7 cellular contexts compared by ENCODE assay signal in the genomic region with DNA sequence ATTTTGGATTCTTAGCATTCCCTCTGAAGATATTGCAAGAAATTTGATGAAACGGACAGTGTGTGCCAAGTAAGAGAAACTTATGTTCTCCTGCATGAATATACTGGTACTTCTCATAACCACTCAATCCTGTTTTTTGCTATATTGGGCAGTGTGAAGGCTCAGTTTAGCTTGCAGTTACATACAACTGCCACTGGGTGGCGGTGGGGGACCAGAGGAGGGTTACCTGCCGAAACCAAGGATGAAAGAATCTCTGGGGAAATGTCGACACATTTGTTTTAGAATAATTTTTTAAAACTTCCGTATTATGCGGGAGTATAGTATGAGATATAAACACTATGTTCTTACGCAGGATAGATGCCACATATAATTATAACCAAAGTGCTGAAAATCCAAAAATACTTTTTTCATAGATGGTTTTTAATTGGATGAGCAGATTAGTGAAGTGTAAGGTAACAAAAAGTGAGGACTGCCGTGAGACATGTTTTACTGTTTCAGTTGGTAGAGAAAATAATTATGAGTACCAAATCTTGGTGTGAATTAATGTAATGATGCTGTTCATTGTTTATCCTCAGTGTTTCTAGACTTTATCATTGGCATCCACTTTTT. TPM values are rescaled to one million over a fixed set of nuclear protein-coding genes. Genes with fewer than 3 reads are reported as not detected.
DNase-seq lines count a peak whose midpoint lies in the region; ATAC-seq and TF ChIP-seq lines count a peak whose summit lies in the region.

No MANE protein-coding gene starts in this region.

- H3K4me1 ChIP-seq in adipocyte (ENCODE audit: control insufficient read depth, insufficient read depth, low read length), result peaks cover 37% of the 10 kb centered on the region
- H3K4me1 ChIP-seq in left ventricle myocardium inferior, result peaks cover 22% of the 10 kb centered on the region

- H3K4me3 ChIP-seq in adipocyte (ENCODE audit: low read length) (no peak overlapping the region), left ventricle myocardium inferior (no peak overlapping the region), skeletal muscle cell (ENCODE audit: low read depth, low read length) (no peak overlapping the region)

- no peaks in the 10 kb centered on the region for H3K9me3 ChIP-seq in adipocyte (ENCODE audit: control insufficient read depth, low read length)
- no peaks in the 10 kb centered on the region for H3K9me3 ChIP-seq in left ventricle myocardium inferior (replicated peaks)

- ATAC-seq in GM18499 (IDR thresholded peaks at IDR 0.05; ENCODE audit: insufficient read depth, unreplicated experiment), result peak; percentile 96
- ATAC-seq in HG02763 (IDR thresholded peaks at IDR 0.05; ENCODE audit: unreplicated experiment), result peak; percentile 93

- DNase-seq in NCI-H1105 treated with DMSO at 0.1 percent for 48 hours (lab: John Stamatoyannopoulos, UW), result peak; percentile 75
- peak; percentile 35 to 68 (median 55) for DNase-seq in T-helper 1 cell
- DNase-seq in adipocyte (ENCODE audit: low read depth), result peak; percentile 88
- peak; percentile 39 for DNase-seq in left ventricle myocardium inferior
- peak; percentile 8 for DNase-seq in skeletal muscle cell (ENCODE audit: low read depth)

- H3K9ac ChIP-seq in adipocyte (ENCODE audit: low read length), result no peak overlapping the region

- intact Hi-C loops in left ventricle myocardium inferior (cut with micrococcal nuclease), result no loop called here

- H3K36me3 ChIP-seq in adipocyte (ENCODE audit: control insufficient read depth, insufficient read depth, low read length, severe bottlenecking), result peaks cover 35% of the 10 kb centered on the region
- peaks cover 26% of the 10 kb centered on the region for H3K36me3 ChIP-seq in left ventricle myocardium inferior

- peak; percentile 98 for TF ChIP-seq CTCF in left ventricle myocardium inferior (IDR thresholded peaks at IDR 0.05; ENCODE audit: borderline replicate concordance)

- H3K27me3 ChIP-seq in adipocyte (replicated peaks; ENCODE audit: control insufficient read depth, insufficient read depth, low read length) (no peaks in the 10 kb centered on the region), left ventricle myocardium inferior (ENCODE audit: low read depth) (no peaks in the 10 kb centered on the region)

- no peak overlapping the region for H3K27ac ChIP-seq in left ventricle myocardium inferior (replicated peaks)

RNA-seq across cellular contexts. Expression of a gene that starts 9.7 kb away (rescaled TPM):
- 9.2 TPM for total RNA-seq in left ventricle myocardium inferior

RNA-seq across cellular contexts. Expression of a gene that starts 39.5 kb away (rescaled TPM):
- total RNA-seq in left ventricle myocardium inferior, result 32.9 TPM

Comparison
In these comparisons a context has a peak if more than half of its experiments do, and no peak if none do; other contexts are left out.
1. DNase-seq: peak in every context shown above with its lines; median percentile 88 in adipocyte; 75 in NCI-H1105 treated with DMSO at 0.1 percent for 48 hours; 55 in T-helper 1 cell; 39 in left ventricle myocardium inferior; 8 in skeletal muscle cell.